Comparison of ENCODE assay signal across 8 cellular contexts in genomic region chr5:17343675-17344074, GRCh38.
DNase-seq lines count a peak whose midpoint lies in the region; ATAC-seq and TF ChIP-seq lines count a peak whose summit lies in the region.

No MANE protein-coding gene starts in this region.

- H3K27me3 Mint-ChIP-seq in activated naive CD4-positive, alpha-beta T cell treated with anti-CD3 and anti-CD28 coated beads, Interleukin-2, amount 10 ng/mL, durations not matched to agents 7 days and 5 days = no peaks in the 10 kb centered on the region
- H3K27me3 Mint-ChIP-seq in GM23338 (ENCODE audit: insufficient read depth, low read depth, poor library complexity) = peaks cover 3% of the 10 kb centered on the region

- no peaks in the 10 kb centered on the region for H4K20me1 ChIP-seq in GM23338 (replicated peaks; ENCODE audit: insufficient read depth)

- no peaks in the 10 kb centered on the region for H3K4me1 Mint-ChIP-seq in activated naive CD4-positive, alpha-beta T cell treated with anti-CD3 and anti-CD28 coated beads, Interleukin-2, amount 10 ng/mL, durations not matched to agents 7 days and 5 days
- H3K4me1 Mint-ChIP-seq in GM23338 = no peaks in the 10 kb centered on the region

- no peaks in the 10 kb centered on the region for H3K9me2 ChIP-seq in GM23338 (ENCODE audit: insufficient read depth)

- no peak overlapping the region for H3K27ac Mint-ChIP-seq in activated naive CD4-positive, alpha-beta T cell treated with anti-CD3 and anti-CD28 coated beads, Interleukin-2, amount 10 ng/mL, durations not matched to agents 7 days and 5 days
- H3K27ac Mint-ChIP-seq in GM23338 = no peak overlapping the region

- H3K4me1 ChIP-seq in GM23338 (ENCODE audit: insufficient read depth) = no peaks in the 10 kb centered on the region

- no peak overlapping the region for H3K4me3 Mint-ChIP-seq in activated naive CD4-positive, alpha-beta T cell treated with anti-CD3 and anti-CD28 coated beads, Interleukin-2, amount 10 ng/mL, durations not matched to agents 7 days and 5 days
- no peak overlapping the region for H3K4me3 Mint-ChIP-seq in GM23338

- no peaks in the 10 kb centered on the region for H3K27me3 ChIP-seq in GM23338 (ENCODE audit: insufficient read depth)

- H3F3A ChIP-seq in GM23338 (replicated peaks; ENCODE audit: low read depth) = no peaks in the 10 kb centered on the region

- H3K9me3 Mint-ChIP-seq in activated naive CD4-positive, alpha-beta T cell treated with anti-CD3 and anti-CD28 coated beads, Interleukin-2, amount 10 ng/mL, durations not matched to agents 7 days and 5 days = peaks cover 23% of the 10 kb centered on the region
- H3K9me3 Mint-ChIP-seq in GM23338 = peaks cover 3% of the 10 kb centered on the region; the same call in 2 of the 3 replicates

- H3K79me2 ChIP-seq in GM23338 (replicated peaks; ENCODE audit: insufficient read depth) = no peaks in the 10 kb centered on the region

- ATAC-seq in GM18502 (IDR thresholded peaks at IDR 0.05; ENCODE audit: poor library complexity, unreplicated experiment) (peak; percentile 87), GM23338 (no peak)

- CTCF ChIA-PET in activated naive CD4-positive, alpha-beta T cell treated with anti-CD3 and anti-CD28 coated beads, Interleukin-2, amount 10 ng/mL, durations not matched to agents 7 days and 5 days (lab: Charles Lee) = no interaction called here

- no peak overlapping the region for H3K27ac ChIP-seq in GM23338 (ENCODE audit: low read depth)

- no peaks in the 10 kb centered on the region for H3K36me3 Mint-ChIP-seq in activated naive CD4-positive, alpha-beta T cell treated with anti-CD3 and anti-CD28 coated beads, Interleukin-2, amount 10 ng/mL, durations not matched to agents 7 days and 5 days
- no peaks in the 10 kb centered on the region for H3K36me3 Mint-ChIP-seq in GM23338 (ENCODE audit: low read depth)

- DNase-seq in HFF-Myc (ENCODE audit: extremely low read depth, low read depth) (peak; percentile 70), MV-4-11 (lab: John Stamatoyannopoulos, UW) (peak; percentile 69), germinal center (ENCODE audit: low spot score) (peak; percentile 30), nucleus accumbens (lab: John Stamatoyannopoulos, UW) (no peak), NCI-H774 (lab: John Stamatoyannopoulos, UW) (no peak), GM23338 (ENCODE audit: low spot score) (no peak)
- DNase-seq in activated naive CD4-positive, alpha-beta T cell treated with anti-CD3 and anti-CD28 coated beads, Interleukin-2, amount 10 ng/mL, durations not matched to agents 7 days and 5 days = no peak

- TF ChIP-seq CTCF in HFF-Myc (IDR thresholded peaks at IDR 0.05; ENCODE audit: low read depth, low read length, missing control alignments) = no peak
- no peak for TF ChIP-seq CTCF in GM23338 (conservative IDR thresholded peaks at IDR 0.05; ENCODE audit: low read depth in 2 of 2)

- H3K4me2 ChIP-seq in GM23338 = no peak overlapping the region

- no peaks in the 10 kb centered on the region for H3K36me3 ChIP-seq in GM23338 (ENCODE audit: insufficient read depth)

- no peak overlapping the region for H2AFZ ChIP-seq in GM23338

- H3K4me3 ChIP-seq in HFF-Myc (replicated peaks; ENCODE audit: low read depth, low read length) (no peak overlapping the region), GM23338 (no peak overlapping the region)

TF ChIP-seq in GM23338, 12 proteins besides CTCF, POLR2A, EP300 and RAD21 (continues in another document):
- TF ChIP-seq STAT1 (IDR thresholded peaks at IDR 0.05; ENCODE audit: unreplicated experiment) (no peak), JUNB (IDR thresholded peaks at IDR 0.05; ENCODE audit: unreplicated experiment) (no peak), ZNF114 (CRISPR knock-in tag; IDR thresholded peaks at IDR 0.05) (no peak), ZNF462 (CRISPR knock-in tag; IDR thresholded peaks at IDR 0.05) (no peak), ETS1 (IDR thresholded peaks at IDR 0.05) (no peak), CREB1 (CRISPR knock-in tag; IDR thresholded peaks at IDR 0.05; ENCODE audit: low read depth) (no peak), EZH2 (IDR thresholded peaks at IDR 0.05; ENCODE audit: low read depth, unreplicated experiment) (no peak), NANOG (IDR thresholded peaks at IDR 0.05; ENCODE audit: borderline replicate concordance) (no peak)

Comparison
In these comparisons a context has a peak if more than half of its experiments do, and no peak if none do; other contexts are left out.
1. DNase-seq: peak in HFF-Myc (single experiment), MV-4-11 (single experiment) and germinal center (single experiment); none in nucleus accumbens (0 of 56), NCI-H774 (single experiment), activated naive CD4-positive, alpha-beta T cell treated with anti-CD3 and anti-CD28 coated beads, Interleukin-2, amount 10 ng/mL, durations not matched to agents 7 days and 5 days (single experiment) and GM23338 (single experiment).